8 cellular contexts compared by ENCODE assay signal in genomic region chr12:124053855-124054254, GRCh38.
A peak's percentile ranks its signal among the peaks of the same experiment; 100 is the strongest.
DNase-seq lines count a peak whose midpoint lies in the region; ATAC-seq and TF ChIP-seq lines count a peak whose summit lies in the region.

No MANE protein-coding gene starts in this region.

- peak; percentile 25 for DNase-seq in activated CD4-positive, alpha-beta T cell treated with anti-CD3 and anti-CD28 coated beads for 36 hours
- DNase-seq in activated CD4-positive, alpha-beta T cell treated with anti-CD3 and anti-CD28 coated beads, Interleukin-2, amount 10 ng/mL, durations not matched to agents 24 days and 14 days = no peak
- peak; percentile 32 for DNase-seq in PC-3
- DNase-seq in fibroblast of peridontal ligament (ENCODE audit: extremely low read depth) = peak; percentile 67
- no peak for DNase-seq in omental fat pad (ENCODE audit: low spot score)
- DNase-seq in NOMO-1 treated with dmso at 0.1 percent for 144 hours (lab: John Stamatoyannopoulos, UW; ENCODE audit: unreplicated experiment) = no peak
- no peak for DNase-seq in NK-92 treated with Interleukin-12 subunit alpha and Interleukin-12 subunit beta, amount 100 ng/mL, for 24 hours (lab: John Stamatoyannopoulos, UW)

- H3K4me1 ChIP-seq in PC-3 (ENCODE audit: insufficient read depth, low read length) = no peaks in the 10 kb centered on the region

- no peaks in the 10 kb centered on the region for H3K36me3 Mint-ChIP-seq in activated CD4-positive, alpha-beta T cell treated with anti-CD3 and anti-CD28 coated beads for 36 hours (ENCODE audit: low read depth)
- no peaks in the 10 kb centered on the region for H3K36me3 Mint-ChIP-seq in activated CD4-positive, alpha-beta T cell treated with anti-CD3 and anti-CD28 coated beads, Interleukin-2, amount 10 ng/mL, durations not matched to agents 24 days and 14 days (ENCODE audit: low read depth)

- H3K9me2 ChIP-seq in PC-3 (replicated peaks; ENCODE audit: low read length) = no peaks in the 10 kb centered on the region

- H3K9ac ChIP-seq in PC-3 (ENCODE audit: low read length) = no peak overlapping the region

- BruUV-seq in PC-3 (replicated peaks; lab: Mats Ljungman, UMichigan) = no TSS peak

- no peak overlapping the region for H3K27ac ChIP-seq in PC-3 (ENCODE audit: low read length)

- no peaks in the 10 kb centered on the region for H3F3A ChIP-seq in PC-3 (ENCODE audit: low read length, unreplicated experiment)

- no peak overlapping the region for H3K4me3 ChIP-seq in PC-3 (ENCODE audit: low read length)

- CTCF ChIA-PET in activated CD4-positive, alpha-beta T cell treated with anti-CD3 and anti-CD28 coated beads for 36 hours (lab: Charles Lee) = interaction anchor here (0.6 to 0.9 kb wide), 2 partner anchors 58 to 712 kb away, joined by 3 to 5 read pairs; no protein-coding TSS in a partner anchor
- CTCF ChIA-PET in PC-3 (lab: Charles Lee) = no interaction called here

- H3K79me2 ChIP-seq in PC-3 (ENCODE audit: low read length) = no peaks in the 10 kb centered on the region

- peaks cover 4% of the 10 kb centered on the region for H3K9me3 Mint-ChIP-seq in activated CD4-positive, alpha-beta T cell treated with anti-CD3 and anti-CD28 coated beads for 36 hours (ENCODE audit: low read depth)
- peaks cover 4% of the 10 kb centered on the region for H3K9me3 Mint-ChIP-seq in activated CD4-positive, alpha-beta T cell treated with anti-CD3 and anti-CD28 coated beads, Interleukin-2, amount 10 ng/mL, durations not matched to agents 24 days and 14 days

- TF ChIP-seq CTCF in PC-3 (conservative IDR thresholded peaks at IDR 0.05; ENCODE audit: low read depth, low read length) (peak; percentile 56), omental fat pad (IDR thresholded peaks at IDR 0.05) (no peak)

- intact Hi-C loops in activated CD4-positive, alpha-beta T cell treated with anti-CD3 and anti-CD28 coated beads for 36 hours (cut with DNase I, micrococcal nuclease) = no loop called here
- intact Hi-C loops in activated CD4-positive, alpha-beta T cell treated with anti-CD3 and anti-CD28 coated beads, Interleukin-2, amount 10 ng/mL, durations not matched to agents 24 days and 14 days (cut with micrococcal nuclease) = no loop called here
- intact Hi-C loops in PC-3 (cut with micrococcal nuclease) = loop anchor here (5.0 kb wide), 1 partner anchor 268 kb away; no protein-coding TSS in a partner anchor

- POLR2A ChIA-PET in activated CD4-positive, alpha-beta T cell treated with anti-CD3 and anti-CD28 coated beads for 36 hours (lab: Charles Lee) = no interaction called here
- POLR2A ChIA-PET in PC-3 (lab: Charles Lee; ENCODE audit: unreplicated experiment) = no interaction called here

- no peaks in the 10 kb centered on the region for H3K27me3 Mint-ChIP-seq in activated CD4-positive, alpha-beta T cell treated with anti-CD3 and anti-CD28 coated beads for 36 hours
- peaks cover 2% of the 10 kb centered on the region for H3K27me3 Mint-ChIP-seq in activated CD4-positive, alpha-beta T cell treated with anti-CD3 and anti-CD28 coated beads, Interleukin-2, amount 10 ng/mL, durations not matched to agents 24 days and 14 days

- no peaks in the 10 kb centered on the region for H4K20me1 ChIP-seq in PC-3 (ENCODE audit: low read length)

- H3K4me3 Mint-ChIP-seq in activated CD4-positive, alpha-beta T cell treated with anti-CD3 and anti-CD28 coated beads for 36 hours = no peak overlapping the region
- no peak overlapping the region for H3K4me3 Mint-ChIP-seq in activated CD4-positive, alpha-beta T cell treated with anti-CD3 and anti-CD28 coated beads, Interleukin-2, amount 10 ng/mL, durations not matched to agents 24 days and 14 days

- no peaks in the 10 kb centered on the region for H3K4me1 Mint-ChIP-seq in activated CD4-positive, alpha-beta T cell treated with anti-CD3 and anti-CD28 coated beads for 36 hours
- no peaks in the 10 kb centered on the region for H3K4me1 Mint-ChIP-seq in activated CD4-positive, alpha-beta T cell treated with anti-CD3 and anti-CD28 coated beads, Interleukin-2, amount 10 ng/mL, durations not matched to agents 24 days and 14 days

- H3K9me3 ChIP-seq in PC-3 (ENCODE audit: low read length) = no peaks in the 10 kb centered on the region

- no peak overlapping the region for H3K4me2 ChIP-seq in PC-3 (ENCODE audit: low read length)

- no peak overlapping the region for H2AFZ ChIP-seq in PC-3 (ENCODE audit: low read length)

- ATAC-seq in activated CD4-positive, alpha-beta T cell treated with anti-CD3 and anti-CD28 coated beads for 36 hours = no peak
- ATAC-seq in PC-3 = peak; percentile 46; the same call in 1 of the 2 replicates
- ATAC-seq in omental fat pad (ENCODE audit: low FRiP score) = peak; percentile 66
- no peak for ATAC-seq in GM18907 (IDR thresholded peaks at IDR 0.05; ENCODE audit: unreplicated experiment)

- peaks cover 28% of the 10 kb centered on the region for H3K27me3 ChIP-seq in PC-3 (ENCODE audit: low read length)

- H3K36me3 ChIP-seq in PC-3 (ENCODE audit: low read depth, low read length) = no peaks in the 10 kb centered on the region

- H3K27ac Mint-ChIP-seq in activated CD4-positive, alpha-beta T cell treated with anti-CD3 and anti-CD28 coated beads for 36 hours = no peak overlapping the region
- no peak overlapping the region for H3K27ac Mint-ChIP-seq in activated CD4-positive, alpha-beta T cell treated with anti-CD3 and anti-CD28 coated beads, Interleukin-2, amount 10 ng/mL, durations not matched to agents 24 days and 14 days

Comparison
In these comparisons a context has a peak if more than half of its experiments do, and no peak if none do; other contexts are left out.
1. DNase-seq: peak in activated CD4-positive, alpha-beta T cell treated with anti-CD3 and anti-CD28 coated beads for 36 hours (single experiment), PC-3 (single experiment) and fibroblast of peridontal ligament (single experiment); none in activated CD4-positive, alpha-beta T cell treated with anti-CD3 and anti-CD28 coated beads, Interleukin-2, amount 10 ng/mL, durations not matched to agents 24 days and 14 days (single experiment), omental fat pad (single experiment), NOMO-1 treated with dmso at 0.1 percent for 144 hours (single experiment) and NK-92 treated with Interleukin-12 subunit alpha and Interleukin-12 subunit beta, amount 100 ng/mL, for 24 hours (single experiment).
2. ATAC-seq: peak in PC-3 (single experiment) and omental fat pad (single experiment); none in activated CD4-positive, alpha-beta T cell treated with anti-CD3 and anti-CD28 coated beads for 36 hours (single experiment) and GM18907 (single experiment).